Comparison of ENCODE assay signal across 1 cellular context in the genomic region with DNA sequence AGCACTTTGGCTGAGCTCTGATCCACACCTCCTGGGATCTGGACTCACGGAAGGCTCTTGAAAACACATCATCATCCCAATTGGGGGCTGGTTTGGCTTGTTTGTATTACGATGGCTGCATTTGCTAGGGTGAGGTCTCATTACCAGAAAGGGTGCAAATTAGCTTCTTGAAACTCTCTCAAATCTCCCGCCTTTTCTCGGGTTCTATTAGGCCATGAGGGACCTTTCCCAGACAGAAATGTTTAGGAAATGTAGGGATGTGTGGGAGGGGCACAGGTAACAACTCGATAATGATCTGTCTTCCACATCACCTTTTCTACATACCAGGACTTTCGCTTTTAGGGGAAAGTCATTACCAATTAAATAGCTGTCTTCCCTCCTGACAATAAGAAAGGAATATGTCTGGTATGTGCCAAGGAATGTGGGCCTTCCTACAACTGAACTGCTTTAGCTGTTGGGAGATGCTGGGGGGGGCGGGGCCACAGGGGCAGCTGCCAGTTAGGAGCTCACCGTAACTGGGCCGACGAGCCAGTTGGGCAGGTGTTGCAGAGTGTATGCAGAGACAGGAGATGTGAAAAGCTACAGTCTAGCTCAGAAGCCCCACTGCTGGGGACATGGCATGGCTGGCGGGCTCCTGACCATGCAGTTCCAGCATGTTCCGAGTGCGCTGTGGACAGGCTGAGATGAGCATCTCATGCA.
TF ChIP-seq lines count a peak whose summit lies in the region.

No MANE protein-coding gene starts in this region.

TF ChIP-seq in GM23338, 12 proteins besides CTCF, POLR2A, EP300 and RAD21:
- TF ChIP-seq, protein P1, sequence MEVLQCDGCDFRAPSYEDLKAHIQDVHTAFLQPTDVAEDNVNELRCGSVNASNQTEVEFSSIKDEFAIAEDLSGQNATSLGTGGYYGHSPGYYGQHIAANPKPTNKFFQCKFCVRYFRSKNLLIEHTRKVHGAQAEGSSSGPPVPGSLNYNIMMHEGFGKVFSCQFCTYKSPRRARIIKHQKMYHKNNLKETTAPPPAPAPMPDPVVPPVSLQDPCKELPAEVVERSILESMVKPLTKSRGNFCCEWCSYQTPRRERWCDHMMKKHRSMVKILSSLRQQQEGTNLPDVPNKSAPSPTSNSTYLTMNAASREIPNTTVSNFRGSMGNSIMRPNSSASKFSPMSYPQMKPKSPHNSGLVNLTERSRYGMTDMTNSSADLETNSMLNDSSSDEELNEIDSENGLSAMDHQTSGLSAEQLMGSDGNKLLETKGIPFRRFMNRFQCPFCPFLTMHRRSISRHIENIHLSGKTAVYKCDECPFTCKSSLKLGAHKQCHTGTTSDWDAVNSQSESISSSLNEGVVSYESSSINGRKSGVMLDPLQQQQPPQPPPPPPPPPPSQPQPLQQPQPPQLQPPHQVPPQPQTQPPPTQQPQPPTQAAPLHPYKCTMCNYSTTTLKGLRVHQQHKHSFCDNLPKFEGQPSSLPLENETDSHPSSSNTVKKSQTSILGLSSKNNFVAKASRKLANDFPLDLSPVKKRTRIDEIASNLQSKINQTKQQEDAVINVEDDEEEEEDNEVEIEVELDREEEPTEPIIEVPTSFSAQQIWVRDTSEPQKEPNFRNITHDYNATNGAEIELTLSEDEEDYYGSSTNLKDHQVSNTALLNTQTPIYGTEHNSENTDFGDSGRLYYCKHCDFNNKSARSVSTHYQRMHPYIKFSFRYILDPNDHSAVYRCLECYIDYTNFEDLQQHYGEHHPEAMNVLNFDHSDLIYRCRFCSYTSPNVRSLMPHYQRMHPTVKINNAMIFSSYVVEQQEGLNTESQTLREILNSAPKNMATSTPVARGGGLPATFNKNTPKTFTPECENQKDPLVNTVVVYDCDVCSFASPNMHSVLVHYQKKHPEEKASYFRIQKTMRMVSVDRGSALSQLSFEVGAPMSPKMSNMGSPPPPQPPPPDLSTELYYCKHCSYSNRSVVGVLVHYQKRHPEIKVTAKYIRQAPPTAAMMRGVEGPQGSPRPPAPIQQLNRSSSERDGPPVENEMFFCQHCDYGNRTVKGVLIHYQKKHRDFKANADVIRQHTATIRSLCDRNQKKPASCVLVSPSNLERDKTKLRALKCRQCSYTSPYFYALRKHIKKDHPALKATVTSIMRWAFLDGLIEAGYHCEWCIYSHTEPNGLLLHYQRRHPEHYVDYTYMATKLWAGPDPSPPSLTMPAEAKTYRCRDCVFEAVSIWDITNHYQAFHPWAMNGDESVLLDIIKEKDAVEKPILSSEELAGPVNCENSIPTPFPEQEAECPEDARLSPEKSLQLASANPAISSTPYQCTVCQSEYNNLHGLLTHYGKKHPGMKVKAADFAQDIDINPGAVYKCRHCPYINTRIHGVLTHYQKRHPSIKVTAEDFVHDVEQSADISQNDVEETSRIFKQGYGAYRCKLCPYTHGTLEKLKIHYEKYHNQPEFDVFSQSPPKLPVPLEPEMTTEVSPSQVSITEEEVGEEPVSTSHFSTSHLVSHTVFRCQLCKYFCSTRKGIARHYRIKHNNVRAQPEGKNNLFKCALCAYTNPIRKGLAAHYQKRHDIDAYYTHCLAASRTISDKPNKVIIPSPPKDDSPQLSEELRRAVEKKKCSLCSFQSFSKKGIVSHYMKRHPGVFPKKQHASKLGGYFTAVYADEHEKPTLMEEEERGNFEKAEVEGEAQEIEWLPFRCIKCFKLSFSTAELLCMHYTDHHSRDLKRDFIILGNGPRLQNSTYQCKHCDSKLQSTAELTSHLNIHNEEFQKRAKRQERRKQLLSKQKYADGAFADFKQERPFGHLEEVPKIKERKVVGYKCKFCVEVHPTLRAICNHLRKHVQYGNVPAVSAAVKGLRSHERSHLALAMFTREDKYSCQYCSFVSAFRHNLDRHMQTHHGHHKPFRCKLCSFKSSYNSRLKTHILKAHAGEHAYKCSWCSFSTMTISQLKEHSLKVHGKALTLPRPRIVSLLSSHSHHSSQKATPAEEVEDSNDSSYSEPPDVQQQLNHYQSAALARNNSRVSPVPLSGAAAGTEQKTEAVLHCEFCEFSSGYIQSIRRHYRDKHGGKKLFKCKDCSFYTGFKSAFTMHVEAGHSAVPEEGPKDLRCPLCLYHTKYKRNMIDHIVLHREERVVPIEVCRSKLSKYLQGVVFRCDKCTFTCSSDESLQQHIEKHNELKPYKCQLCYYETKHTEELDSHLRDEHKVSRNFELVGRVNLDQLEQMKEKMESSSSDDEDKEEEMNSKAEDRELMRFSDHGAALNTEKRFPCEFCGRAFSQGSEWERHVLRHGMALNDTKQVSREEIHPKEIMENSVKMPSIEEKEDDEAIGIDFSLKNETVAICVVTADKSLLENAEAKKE (CRISPR knock-in tag; IDR thresholded peaks at IDR 0.05) = no peak
- TF ChIP-seq NANOG (IDR thresholded peaks at IDR 0.05; ENCODE audit: borderline replicate concordance) (0 out of 2 replicates have a peak, but pooled peaks have one; percentile 20), JUNB (IDR thresholded peaks at IDR 0.05; ENCODE audit: unreplicated experiment) (no peak), EZH2 (IDR thresholded peaks at IDR 0.05; ENCODE audit: low read depth, unreplicated experiment) (no peak), ZNF114 (CRISPR knock-in tag; IDR thresholded peaks at IDR 0.05) (no peak)
TF ChIP-seq in GM23338: peak in this region for 1.
